26 cellular contexts compared by ENCODE assay signal in the genomic region with DNA sequence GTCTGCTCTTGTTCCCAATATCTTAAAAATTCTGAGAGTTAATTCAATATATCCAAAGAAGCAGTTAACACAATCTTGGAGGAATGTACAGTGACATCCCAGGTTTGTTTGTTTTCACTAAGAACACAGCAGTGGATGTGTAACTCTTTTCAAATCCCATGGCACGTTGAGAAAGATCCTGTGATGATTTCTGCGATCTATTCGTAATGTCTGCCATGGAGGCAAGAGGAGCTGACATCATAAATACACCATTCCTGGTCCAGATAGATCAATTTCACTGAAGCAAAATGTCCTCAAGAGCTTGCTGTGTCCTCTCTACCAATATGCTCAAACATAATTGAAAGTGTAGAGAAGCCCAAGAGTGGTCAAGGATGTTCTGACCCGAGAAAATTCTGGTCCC.
DNase-seq lines count a peak whose midpoint lies in the region; ATAC-seq, FAIRE-seq and TF ChIP-seq lines count a peak whose summit lies in the region.
"Had no signal": no experiment of that assay in that cellular context is flagged by ENCODE, and none has a peak within 500 bp of the region (broad histone marks: within the 10 kb centered on the region; RNA-seq: fewer than 3 reads in every experiment).

No MANE protein-coding gene starts in this region.

- CTCF ChIA-PET in GM12878 (lab: Yijun Ruan, JAX), result no interaction called here

- peak overlapping the region; percentile 40 for H3K27ac Mint-ChIP-seq in nephron progenitor cell
- H3K27ac Mint-ChIP-seq: CD14-positive monocyte; CD4-positive, alpha-beta memory T cell; CD4-positive, CD25-positive, alpha-beta regulatory T cell; CD8-positive, alpha-beta memory T cell had no signal

- ATAC-seq in GM12878, result no peak
- ATAC-seq in GM21515 (IDR thresholded peaks at IDR 0.05; ENCODE audit: unreplicated experiment), result no peak
- ATAC-seq in HG03520 (IDR thresholded peaks at IDR 0.05; ENCODE audit: unreplicated experiment), result no peak

- no TSS peak for BruUV-seq in GM12878 (replicated peaks; lab: Mats Ljungman, UMichigan)

- H3K4me3 ChIP-seq in GM12878, result no peak overlapping the region
- H3K4me3 ChIP-seq in esophagus muscularis mucosa, result no peak overlapping the region
- H3K4me3 ChIP-seq: BLaER1 had no signal

- WGBS in GM12878 (ENCODE audit: insufficient coverage, insufficient replicate concordance, low lambda C conversion rate, missing lambda C conversion rate), result 50% methylated on average over 4 of the region's 4 CpGs
- 84% methylated on average over 4 of the region's 4 CpGs for WGBS in esophagus muscularis mucosa

- in situ Hi-C loops in GM12878 (cut with MboI), result no loop called here

- no peak for TF ChIP-seq RAD21 in GM12878 (IDR thresholded peaks at IDR 0.05; ENCODE audit: insufficient read depth, low read depth, low read length)

- peaks cover 20% of the 10 kb centered on the region for H3K36me3 Mint-ChIP-seq in nephron progenitor cell (ENCODE audit: low read depth)
- H3K36me3 Mint-ChIP-seq: CD14-positive monocyte had no signal

- H3K36me3 ChIP-seq in GM12878 (ENCODE audit: control insufficient read depth in 2 of 2, insufficient read depth in 2 of 2, low read length in 1 of 2) (no peaks in the 10 kb centered on the region), esophagus muscularis mucosa (peaks cover 0 to 7% (median 2%) of the 10 kb centered on the region in 4 donors)
- H3K36me3 ChIP-seq: BLaER1 had no signal

- H3K9me3 ChIP-seq in GM12878 (replicated peaks; ENCODE audit: control insufficient read depth, insufficient read depth, low read length) (no peaks in the 10 kb centered on the region), esophagus muscularis mucosa (no peaks in the 10 kb centered on the region)
- H3K9me3 ChIP-seq: BE2C, BLaER1 had no signal

- H4K20me1 ChIP-seq in GM12878 (ENCODE audit: control insufficient read depth, insufficient read depth), result no peaks in the 10 kb centered on the region
- H4K20me1 ChIP-seq: BLaER1 had no signal

- no peak overlapping the region for H3K9ac ChIP-seq in GM12878 (ENCODE audit: control insufficient read depth, insufficient read depth, low read length)
- H3K9ac ChIP-seq: BLaER1 had no signal

- no peak for TF ChIP-seq POLR2A in GM12878 (IDR thresholded peaks at IDR 0.05; ENCODE audit: low read depth, low read length)
- TF ChIP-seq POLR2A in esophagus muscularis mucosa (IDR thresholded peaks at IDR 0.05; ENCODE audit: low read depth), result no peak

- H3K27ac ChIP-seq in GM12878 (ENCODE audit: control insufficient read depth, insufficient read depth) (no peak overlapping the region), esophagus muscularis mucosa (replicated peaks in 1 of 4) (no peak overlapping the region)
- H3K27ac ChIP-seq: BLaER1 had no signal

- H3K4me1 Mint-ChIP-seq in nephron progenitor cell, result peaks cover 52% of the 10 kb centered on the region
- H3K4me1 Mint-ChIP-seq: CD14-positive monocyte; CD4-positive, alpha-beta memory T cell; CD4-positive, CD25-positive, alpha-beta regulatory T cell; CD8-positive, alpha-beta memory T cell had no signal

- H3K9me3 Mint-ChIP-seq in nephron progenitor cell, result peaks cover 13% of the 10 kb centered on the region
- H3K9me3 Mint-ChIP-seq: CD4-positive, CD25-positive, alpha-beta regulatory T cell had no signal

- DNase-seq in GM12878 (ENCODE audit: low read depth, low spot score), result no peak
- DNase-seq in esophagus muscularis mucosa (ENCODE audit: extremely low spot score), result peak; percentile 60
- DNase-seq in nephron progenitor cell, result no peak
- DNase-seq in NCI-H69 (lab: John Stamatoyannopoulos, UW), result no peak
- DNase-seq: 8988T; ACHN; BE2C; C1 segment of cervical spinal cord; CD4-positive, alpha-beta memory T cell; CD4-positive, CD25-positive, alpha-beta regulatory T cell; CD8-positive, alpha-beta memory T cell; COR-L47; DMS 273 treated with DMSO at 0.1 percent for 48 hours; DMS153; DMS53; DMS79; DND-41; EL; GDM1 had no signal

- peaks cover 10% of the 10 kb centered on the region for H3K27me3 Mint-ChIP-seq in nephron progenitor cell (ENCODE audit: low read depth, poor library complexity)
- H3K27me3 Mint-ChIP-seq: CD4-positive, alpha-beta memory T cell; CD4-positive, CD25-positive, alpha-beta regulatory T cell; CD8-positive, alpha-beta memory T cell had no signal

- no peak overlapping the region for H2AFZ ChIP-seq in GM12878 (ENCODE audit: control insufficient read depth, low read depth, low read length)

- POLR2A ChIA-PET in GM12878 (lab: Charles Lee), result no interaction called here

- no peaks in the 10 kb centered on the region for H3K27me3 ChIP-seq in GM12878 (replicated peaks in 1 of 2; ENCODE audit: control insufficient read depth in 2 of 2, insufficient read depth in 2 of 2, low read length in 1 of 2)
- H3K27me3 ChIP-seq in esophagus muscularis mucosa, result no peaks in the 10 kb centered on the region
- H3K27me3 ChIP-seq: BE2C, BLaER1 had no signal

- no peaks in the 10 kb centered on the region for H3K79me2 ChIP-seq in GM12878 (ENCODE audit: control insufficient read depth, insufficient read depth, low read length)

- peak; percentile 65 for FAIRE-seq in GM12878 (lab: Jason Lieb, UNC)
- FAIRE-seq: A204.1, GM12891, GM19239 had no signal

- no peak overlapping the region for H3K4me2 ChIP-seq in GM12878 (ENCODE audit: control insufficient read depth, insufficient read depth)
- H3K4me2 ChIP-seq: BLaER1 had no signal

- H3K4me3 Mint-ChIP-seq in nephron progenitor cell, result no peak overlapping the region
- H3K4me3 Mint-ChIP-seq: CD14-positive monocyte; CD4-positive, alpha-beta memory T cell; CD4-positive, CD25-positive, alpha-beta regulatory T cell; CD8-positive, alpha-beta memory T cell had no signal

- no peaks in the 10 kb centered on the region for H3K4me1 ChIP-seq in GM12878 (ENCODE audit: control insufficient read depth, insufficient read depth, low read length)
- H3K4me1 ChIP-seq in esophagus muscularis mucosa, result no peaks in the 10 kb centered on the region
- H3K4me1 ChIP-seq: BE2C, BLaER1 had no signal

- SMC1A ChIA-PET in GM12878 (lab: Charles Lee; ENCODE audit: uncharacterized antibody, unreplicated experiment), result interaction anchor here (1.8 kb wide), 1 partner anchor 77 kb away, joined by 4 read pairs; no protein-coding TSS in a partner anchor

- TF ChIP-seq EP300 in GM12878 (IDR thresholded peaks at IDR 0.05; ENCODE audit: borderline replicate concordance in 1 of 2, control insufficient read depth in 1 of 2, low read depth in 2 of 2, low read length in 2 of 2) (no peak), esophagus muscularis mucosa (IDR thresholded peaks at IDR 0.05) (no peak)

- TF ChIP-seq CTCF in GM12878 (IDR thresholded peaks at IDR 0.05 in 2 of 3, conservative IDR thresholded peaks at IDR 0.05 in 1 of 3; ENCODE audit: control insufficient read depth in 2 of 3, extremely low read depth in 1 of 3, insufficient read depth in 1 of 3, low read depth in 3 of 3, low read length in 3 of 3) (no peak), esophagus muscularis mucosa (IDR thresholded peaks at IDR 0.05) (no peak), nephron progenitor cell (IDR thresholded peaks at IDR 0.05) (no peak)

- intact Hi-C loops in GM12878 (cut with micrococcal nuclease; ENCODE audit: unreplicated experiment), result no loop called here
- intact Hi-C loops in esophagus muscularis mucosa (cut with DNase I), result no loop called here

- RAD21 ChIA-PET in GM12878 (lab: Charles Lee; ENCODE audit: unreplicated experiment), result interaction anchor here (1.2 kb wide), 1 partner anchor 15 kb away, joined by 3 read pairs; no protein-coding TSS in a partner anchor

TF ChIP-seq in GM12878, 131 proteins besides CTCF, POLR2A, EP300 and RAD21 (continues in another document):
- TF ChIP-seq RCOR1 (conservative IDR thresholded peaks at IDR 0.05; ENCODE audit: low read depth, low read length) (no peak), RFX5 (IDR thresholded peaks at IDR 0.05; ENCODE audit: low read depth, low read length) (no peak), TBL1XR1 (IDR thresholded peaks at IDR 0.05; ENCODE audit: low read depth, low read length) (no peak), SUPT20H (IDR thresholded peaks at IDR 0.05; ENCODE audit: borderline replicate concordance, control insufficient read depth, low read depth, low read length) (no peak), WRNIP1 (IDR thresholded peaks at IDR 0.05; ENCODE audit: borderline replicate concordance, low read depth, low read length) (no peak)
- TF ChIP-seq, protein P1, sequence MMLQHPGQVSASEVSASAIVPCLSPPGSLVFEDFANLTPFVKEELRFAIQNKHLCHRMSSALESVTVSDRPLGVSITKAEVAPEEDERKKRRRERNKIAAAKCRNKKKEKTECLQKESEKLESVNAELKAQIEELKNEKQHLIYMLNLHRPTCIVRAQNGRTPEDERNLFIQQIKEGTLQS (IDR thresholded peaks at IDR 0.05; ENCODE audit: borderline replicate concordance, extremely low read depth, low read depth, low read length), result no peak
- TF ChIP-seq, protein P2, sequence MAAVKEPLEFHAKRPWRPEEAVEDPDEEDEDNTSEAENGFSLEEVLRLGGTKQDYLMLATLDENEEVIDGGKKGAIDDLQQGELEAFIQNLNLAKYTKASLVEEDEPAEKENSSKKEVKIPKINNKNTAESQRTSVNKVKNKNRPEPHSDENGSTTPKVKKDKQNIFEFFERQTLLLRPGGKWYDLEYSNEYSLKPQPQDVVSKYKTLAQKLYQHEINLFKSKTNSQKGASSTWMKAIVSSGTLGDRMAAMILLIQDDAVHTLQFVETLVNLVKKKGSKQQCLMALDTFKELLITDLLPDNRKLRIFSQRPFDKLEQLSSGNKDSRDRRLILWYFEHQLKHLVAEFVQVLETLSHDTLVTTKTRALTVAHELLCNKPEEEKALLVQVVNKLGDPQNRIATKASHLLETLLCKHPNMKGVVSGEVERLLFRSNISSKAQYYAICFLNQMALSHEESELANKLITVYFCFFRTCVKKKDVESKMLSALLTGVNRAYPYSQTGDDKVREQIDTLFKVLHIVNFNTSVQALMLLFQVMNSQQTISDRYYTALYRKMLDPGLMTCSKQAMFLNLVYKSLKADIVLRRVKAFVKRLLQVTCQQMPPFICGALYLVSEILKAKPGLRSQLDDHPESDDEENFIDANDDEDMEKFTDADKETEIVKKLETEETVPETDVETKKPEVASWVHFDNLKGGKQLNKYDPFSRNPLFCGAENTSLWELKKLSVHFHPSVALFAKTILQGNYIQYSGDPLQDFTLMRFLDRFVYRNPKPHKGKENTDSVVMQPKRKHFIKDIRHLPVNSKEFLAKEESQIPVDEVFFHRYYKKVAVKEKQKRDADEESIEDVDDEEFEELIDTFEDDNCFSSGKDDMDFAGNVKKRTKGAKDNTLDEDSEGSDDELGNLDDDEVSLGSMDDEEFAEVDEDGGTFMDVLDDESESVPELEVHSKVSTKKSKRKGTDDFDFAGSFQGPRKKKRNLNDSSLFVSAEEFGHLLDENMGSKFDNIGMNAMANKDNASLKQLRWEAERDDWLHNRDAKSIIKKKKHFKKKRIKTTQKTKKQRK (IDR thresholded peaks at IDR 0.05; ENCODE audit: low read depth, low read length), result no peak
